In genomic region chr12:3073438-3074255, GRCh38 we compare ENCODE assay signal across 8 cellular contexts. TPM values are rescaled to one million over a fixed set of nuclear protein-coding genes. Genes with fewer than 3 reads are reported as not detected.
DNase-seq lines count a peak whose midpoint lies in the region; ATAC-seq and TF ChIP-seq lines count a peak whose summit lies in the region.

No MANE protein-coding gene starts in this region.

- H3K9me3 Mint-ChIP-seq in naive B cell = no peaks in the 10 kb centered on the region

- H3K4me3 Mint-ChIP-seq in naive B cell = peak overlapping the region in 2 of 8 donors; percentile 66 to 67

- DNase-seq in GM04503 (ENCODE audit: low read depth) = peak; percentile 23
- DNase-seq in HT1080 (ENCODE audit: low read depth) = peak; percentile 82
- peak; percentile 80 for DNase-seq in activated T-cell treated with anti-CD3 and anti-CD28 coated beads for 4 hours
- DNase-seq in esophagus muscularis mucosa (ENCODE audit: extremely low spot score) = peak; percentile 95
- peak; percentile 74 for DNase-seq in naive B cell
- peak; percentile 58 to 60 for DNase-seq in stimulated activated CD8-positive, alpha-beta memory T cell treated with anti-CD3 and anti-CD28 coated beads, Interleukin-7, amount 100 ng/mL, for 48 hours (ENCODE audit: extremely low read depth in 1 of 2, low read depth in 1 of 2)

- TF ChIP-seq POLR2A in esophagus muscularis mucosa (IDR thresholded peaks at IDR 0.05; ENCODE audit: low read depth) = no peak

- 0 out of 2 replicates have a peak, but pooled peaks cover 2% of the 10 kb centered on the region for H3K4me1 ChIP-seq in OCI-LY3 (ENCODE audit: low read length)
- H3K4me1 ChIP-seq in esophagus muscularis mucosa = peaks cover 27 to 34% (median 31%) of the 10 kb centered on the region in 4 donors

- H3K4me2 ChIP-seq in OCI-LY3 (ENCODE audit: low read length) = peak overlapping the region; percentile 20

- no peak overlapping the region for H3K27ac Mint-ChIP-seq in naive B cell

- peak; percentile 69 to 71 for ATAC-seq in naive B cell (ENCODE audit: low read depth in 2 of 2)
- no peak for ATAC-seq in GM21390 (IDR thresholded peaks at IDR 0.05; ENCODE audit: unreplicated experiment)

- H3K4me3 ChIP-seq in OCI-LY3 (ENCODE audit: low read length) = no peak overlapping the region
- H3K4me3 ChIP-seq in esophagus muscularis mucosa = no peak overlapping the region

- TF ChIP-seq CTCF in OCI-LY3 (IDR thresholded peaks at IDR 0.05; ENCODE audit: low read depth, low read length) (peak; percentile 97), esophagus muscularis mucosa (IDR thresholded peaks at IDR 0.05) (peak; percentile 95 to 99 (median 96))

- H3K9ac ChIP-seq in OCI-LY3 (ENCODE audit: low read length) = no peak overlapping the region

- no peak for TF ChIP-seq EP300 in esophagus muscularis mucosa (IDR thresholded peaks at IDR 0.05)

- H3K36me3 ChIP-seq in OCI-LY3 (replicated peaks; ENCODE audit: low read depth, low read length) = no peaks in the 10 kb centered on the region
- H3K36me3 ChIP-seq in esophagus muscularis mucosa = no peaks in the 10 kb centered on the region

- H3K27ac ChIP-seq in OCI-LY3 (ENCODE audit: low read length) (no peak overlapping the region), esophagus muscularis mucosa (replicated peaks in 1 of 4) (peak overlapping the region in 1 of 4 donors; percentile 43)

- peaks cover 4 to 19% (median 6%) of the 10 kb centered on the region in 3 donors for H3K4me1 Mint-ChIP-seq in naive B cell

- intact Hi-C loops in esophagus muscularis mucosa (cut with DNase I) = loop anchor here (2.0 to 5.0 kb wide), 3 partner anchors 61 to 201 kb away; no protein-coding TSS in a partner anchor

- peaks cover 39% of the 10 kb centered on the region for H3K27me3 ChIP-seq in OCI-LY3 (ENCODE audit: low read depth, low read length)
- H3K27me3 ChIP-seq in esophagus muscularis mucosa = no peaks in the 10 kb centered on the region

- H2AFZ ChIP-seq in OCI-LY3 (ENCODE audit: low read depth, low read length) = no peak overlapping the region

- H3K79me2 ChIP-seq in OCI-LY3 (ENCODE audit: low read length) = no peaks in the 10 kb centered on the region

- peaks cover 0 to 8% (median 8%) of the 10 kb centered on the region in 3 donors for H3K27me3 Mint-ChIP-seq in naive B cell

- 12% methylated on average over 13 of the region's 13 CpGs for WGBS in esophagus muscularis mucosa

- H3K36me3 Mint-ChIP-seq in naive B cell = no peaks in the 10 kb centered on the region

- no peaks in the 10 kb centered on the region for H4K20me1 ChIP-seq in OCI-LY3 (ENCODE audit: insufficient read depth, low read length)

- H3K9me3 ChIP-seq in OCI-LY3 (ENCODE audit: insufficient read depth, low read length) (no peaks in the 10 kb centered on the region), esophagus muscularis mucosa (no peaks in the 10 kb centered on the region)

RNA-seq across cellular contexts. Expression of gene TSPAN9, which starts 3.5 kb away (rescaled TPM):
- 18.5 and 21.3 TPM in 2 replicates for total RNA-seq in HT1080 (2014; rRNA removed; shearing (Covaris generic))
- 20.5 and 27.7 TPM in 2 replicates for polyA plus RNA-seq in HT1080 (2015; cell fraction: cytosol; rRNA removed)
- 29.4 and 34.3 TPM in 2 replicates for polyA plus RNA-seq in HT1080 (2015; cell fraction: nucleus; rRNA removed)
- 10 to 100 TPM; 13.7 to 35.4 (median 26.7) TPM for total RNA-seq in esophagus muscularis mucosa
- polyA plus RNA-seq in naive B cell (ENCODE audit: low read depth in 6 of 6) = under 1 TPM in 4 of 6 donors, not detected in 2; 0.26 to 0.49 (median 0.41) TPM

Comparison
In these comparisons a context has a peak if more than half of its experiments do, and no peak if none do; other contexts are left out.
1. DNase-seq: peak in every context shown above with its lines; median percentile 95 in esophagus muscularis mucosa; 82 in HT1080; 80 in activated T-cell treated with anti-CD3 and anti-CD28 coated beads for 4 hours; 74 in naive B cell; 59 in stimulated activated CD8-positive, alpha-beta memory T cell treated with anti-CD3 and anti-CD28 coated beads, Interleukin-7, amount 100 ng/mL, for 48 hours; 23 in GM04503.